7 cellular contexts compared by ENCODE assay signal in the genomic region with DNA sequence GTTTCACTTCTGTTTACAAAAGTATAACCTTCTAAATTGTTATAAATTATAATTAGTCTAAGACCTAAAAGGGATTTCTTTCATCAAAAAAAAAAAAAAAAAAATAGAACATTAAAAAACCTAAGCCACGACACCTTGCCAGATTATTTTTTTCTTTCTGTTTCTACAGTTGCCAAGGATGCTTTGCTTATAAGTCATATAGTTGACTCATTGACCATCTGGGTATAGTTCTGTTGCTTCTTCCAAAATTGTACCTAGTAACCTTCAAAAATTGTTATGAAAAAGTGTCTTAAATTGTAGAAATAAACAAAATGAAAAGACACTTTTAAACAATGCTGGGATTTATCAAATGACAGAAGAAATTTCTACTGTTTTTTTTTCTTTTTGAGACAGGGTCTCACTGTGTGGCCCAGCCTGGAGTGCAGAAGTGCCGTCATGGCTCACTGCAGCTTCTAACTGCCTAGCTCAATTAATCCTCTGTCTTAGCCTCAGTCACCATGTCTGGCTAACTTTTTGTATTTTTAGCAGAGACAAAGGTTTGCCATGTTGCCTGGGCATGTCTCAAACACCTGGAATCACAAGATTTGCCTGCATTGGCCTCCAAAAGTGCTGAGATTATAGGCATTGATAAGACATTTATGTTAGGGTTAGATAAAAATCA. TPM values are rescaled to one million over a fixed set of nuclear protein-coding genes. Genes with fewer than 3 reads are reported as not detected.
"Had no signal": no experiment of that assay in that cellular context is flagged by ENCODE, and none has a peak within 500 bp of the region (broad histone marks: within the 10 kb centered on the region; RNA-seq: fewer than 3 reads in every experiment).

No MANE protein-coding gene starts in this region.

RNA-seq across cellular contexts. Expression of gene HSFY1, which starts 15.4 kb away (rescaled TPM):
- total RNA-seq: GM23248, GM23338, H1, H4, H7, H9, HFFc6 had no signal
- polyA plus RNA-seq: GM23248, GM23338, H1 had no signal
